In genomic region chr4:39706334-39706733, GRCh38 we compare ENCODE assay signal across 1 cellular context.
A peak's percentile ranks its signal among the peaks of the same experiment; 100 is the strongest.
TF ChIP-seq lines count a peak whose summit lies in the region.

No MANE protein-coding gene starts in this region.

TF ChIP-seq in HEK293, 187 proteins besides CTCF, POLR2A, EP300 and RAD21 (continued from another document):
- TF ChIP-seq, protein P1, sequence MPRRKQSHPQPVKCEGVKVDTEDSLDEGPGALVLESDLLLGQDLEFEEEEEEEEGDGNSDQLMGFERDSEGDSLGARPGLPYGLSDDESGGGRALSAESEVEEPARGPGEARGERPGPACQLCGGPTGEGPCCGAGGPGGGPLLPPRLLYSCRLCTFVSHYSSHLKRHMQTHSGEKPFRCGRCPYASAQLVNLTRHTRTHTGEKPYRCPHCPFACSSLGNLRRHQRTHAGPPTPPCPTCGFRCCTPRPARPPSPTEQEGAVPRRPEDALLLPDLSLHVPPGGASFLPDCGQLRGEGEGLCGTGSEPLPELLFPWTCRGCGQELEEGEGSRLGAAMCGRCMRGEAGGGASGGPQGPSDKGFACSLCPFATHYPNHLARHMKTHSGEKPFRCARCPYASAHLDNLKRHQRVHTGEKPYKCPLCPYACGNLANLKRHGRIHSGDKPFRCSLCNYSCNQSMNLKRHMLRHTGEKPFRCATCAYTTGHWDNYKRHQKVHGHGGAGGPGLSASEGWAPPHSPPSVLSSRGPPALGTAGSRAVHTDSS (tag by site-specific recombination; IDR thresholded peaks at IDR 0.05): no peak
- no peak for TF ChIP-seq ZNF768 (tag by site-specific recombination; IDR thresholded peaks at IDR 0.05)
- TF ChIP-seq ZNF335 (tag by site-specific recombination; conservative IDR thresholded peaks at IDR 0.05): peak; percentile 32; the same call in 1 of the 2 replicates
- no peak for TF ChIP-seq IKZF3 (tag by site-specific recombination; IDR thresholded peaks at IDR 0.05)
- TF ChIP-seq ZNF292 (tag by site-specific recombination; IDR thresholded peaks at IDR 0.05; ENCODE audit: borderline replicate concordance, low read depth): no peak
- TF ChIP-seq OSR2 (tag by site-specific recombination; IDR thresholded peaks at IDR 0.05): peak; percentile 22; the same call in 1 of the 2 replicates
- TF ChIP-seq ZNF404 (tag by site-specific recombination; IDR thresholded peaks at IDR 0.05): no peak
- TF ChIP-seq PRDM10 (tag by site-specific recombination; IDR thresholded peaks at IDR 0.05): peak; percentile 52; the same call in 1 of the 2 replicates
- TF ChIP-seq GLIS1 (tag by site-specific recombination; IDR thresholded peaks at IDR 0.05): peak; percentile 44
- TF ChIP-seq ZIC2 (tag by site-specific recombination; IDR thresholded peaks at IDR 0.05): no peak
- no peak for TF ChIP-seq ZNF350 (tag by site-specific recombination; IDR thresholded peaks at IDR 0.05)
- 0 out of 2 replicates have a peak, but pooled peaks have one; percentile 22 for TF ChIP-seq KLF10 (tag by site-specific recombination; IDR thresholded peaks at IDR 0.05)
- TF ChIP-seq, protein P2, sequence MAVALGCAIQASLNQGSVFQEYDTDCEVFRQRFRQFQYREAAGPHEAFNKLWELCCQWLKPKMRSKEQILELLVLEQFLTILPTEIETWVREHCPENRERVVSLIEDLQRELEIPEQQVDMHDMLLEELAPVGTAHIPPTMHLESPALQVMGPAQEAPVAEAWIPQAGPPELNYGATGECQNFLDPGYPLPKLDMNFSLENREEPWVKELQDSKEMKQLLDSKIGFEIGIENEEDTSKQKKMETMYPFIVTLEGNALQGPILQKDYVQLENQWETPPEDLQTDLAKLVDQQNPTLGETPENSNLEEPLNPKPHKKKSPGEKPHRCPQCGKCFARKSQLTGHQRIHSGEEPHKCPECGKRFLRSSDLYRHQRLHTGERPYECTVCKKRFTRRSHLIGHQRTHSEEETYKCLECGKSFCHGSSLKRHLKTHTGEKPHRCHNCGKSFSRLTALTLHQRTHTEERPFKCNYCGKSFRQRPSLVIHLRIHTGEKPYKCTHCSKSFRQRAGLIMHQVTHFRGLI (tag by site-specific recombination; IDR thresholded peaks at IDR 0.05): peak; percentile 87
- TF ChIP-seq ZNF148 (tag by site-specific recombination; IDR thresholded peaks at IDR 0.05; ENCODE audit: borderline replicate concordance): no peak
- TF ChIP-seq TRIM28 (IDR thresholded peaks at IDR 0.05; ENCODE audit: borderline replicate concordance, low read length): no peak
- TF ChIP-seq, protein P3, sequence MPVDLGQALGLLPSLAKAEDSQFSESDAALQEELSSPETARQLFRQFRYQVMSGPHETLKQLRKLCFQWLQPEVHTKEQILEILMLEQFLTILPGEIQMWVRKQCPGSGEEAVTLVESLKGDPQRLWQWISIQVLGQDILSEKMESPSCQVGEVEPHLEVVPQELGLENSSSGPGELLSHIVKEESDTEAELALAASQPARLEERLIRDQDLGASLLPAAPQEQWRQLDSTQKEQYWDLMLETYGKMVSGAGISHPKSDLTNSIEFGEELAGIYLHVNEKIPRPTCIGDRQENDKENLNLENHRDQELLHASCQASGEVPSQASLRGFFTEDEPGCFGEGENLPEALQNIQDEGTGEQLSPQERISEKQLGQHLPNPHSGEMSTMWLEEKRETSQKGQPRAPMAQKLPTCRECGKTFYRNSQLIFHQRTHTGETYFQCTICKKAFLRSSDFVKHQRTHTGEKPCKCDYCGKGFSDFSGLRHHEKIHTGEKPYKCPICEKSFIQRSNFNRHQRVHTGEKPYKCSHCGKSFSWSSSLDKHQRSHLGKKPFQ (tag by site-specific recombination; IDR thresholded peaks at IDR 0.05): 0 out of 2 replicates have a peak, but pooled peaks have one; percentile 52
- TF ChIP-seq HOXA7 (CRISPR knock-in tag; IDR thresholded peaks at IDR 0.05; ENCODE audit: borderline replicate concordance): no peak
- TF ChIP-seq ZEB2 (tag by site-specific recombination; IDR thresholded peaks at IDR 0.05): 0 out of 2 replicates have a peak, but pooled peaks have one; percentile 28
